In genomic region chr1:52641307-52641706, GRCh38 we compare ENCODE assay signal across 1 cellular context.
TF ChIP-seq lines count a peak whose summit lies in the region.

No MANE protein-coding gene starts in this region.

TF ChIP-seq in H1, 55 proteins besides CTCF, POLR2A, EP300 and RAD21:
- TF ChIP-seq SUZ12 (IDR thresholded peaks at IDR 0.05; ENCODE audit: low read length) (no peak), YY1 (IDR thresholded peaks at IDR 0.05; ENCODE audit: low read depth, low read length) (no peak), RXRA (IDR thresholded peaks at IDR 0.05; ENCODE audit: insufficient read depth, low read depth, low read length) (no peak), NRF1 (IDR thresholded peaks at IDR 0.05; ENCODE audit: low read depth, low read length) (no peak), BRCA1 (IDR thresholded peaks at IDR 0.05; ENCODE audit: low read depth, low read length) (no peak), EZH2 (IDR thresholded peaks at IDR 0.05; ENCODE audit: low read depth, low read length, severe bottlenecking) (no peak), SP4 (IDR thresholded peaks at IDR 0.05; ENCODE audit: low read length) (no peak), CTBP2 (IDR thresholded peaks at IDR 0.05; ENCODE audit: borderline replicate concordance, insufficient read depth, insufficient read length, low read length) (no peak)
